ENCODE assay signal across 23 cellular contexts in the genomic region with DNA sequence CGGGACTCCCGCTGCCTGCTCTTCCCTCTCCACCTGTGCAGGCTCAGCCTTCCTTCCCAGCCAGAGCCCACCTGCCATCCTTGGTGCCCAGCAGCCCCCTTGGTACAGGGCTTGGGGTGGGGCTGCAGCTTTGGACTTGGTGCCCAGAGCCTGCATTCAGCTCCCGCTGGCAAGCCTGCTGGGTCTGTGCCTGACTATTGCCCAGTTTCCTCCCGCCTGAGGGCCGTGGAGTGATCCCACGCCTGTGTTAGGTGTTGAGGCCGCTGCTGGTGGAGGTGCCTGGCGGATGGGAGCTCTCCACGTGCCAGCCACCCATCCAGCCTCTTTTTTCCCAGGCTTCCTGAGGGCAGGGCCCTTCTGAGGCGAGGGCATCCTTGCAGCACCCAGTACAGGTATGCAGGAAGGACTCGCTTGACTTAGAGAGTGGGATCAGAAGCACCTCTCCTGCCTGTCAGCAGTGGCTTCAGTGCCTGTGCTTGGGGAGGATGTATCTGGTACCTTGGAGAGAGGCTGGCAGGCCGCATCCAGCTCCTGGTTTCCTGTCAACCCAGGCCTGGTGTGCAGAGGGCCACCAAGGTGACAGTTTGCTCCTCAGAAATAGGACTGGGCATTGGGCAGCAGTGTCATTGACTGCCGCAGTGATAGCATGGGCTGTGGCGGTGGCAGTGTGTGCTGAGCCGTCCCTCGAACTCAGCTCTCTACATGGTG. TPM values are rescaled to one million over a fixed set of nuclear protein-coding genes. Genes with fewer than 3 reads are reported as not detected.
DNase-seq lines count a peak whose midpoint lies in the region; ATAC-seq, FAIRE-seq and TF ChIP-seq lines count a peak whose summit lies in the region.
"Had no signal": no experiment of that assay in that cellular context is flagged by ENCODE, and none has a peak within 500 bp of the region (broad histone marks: within the 10 kb centered on the region; RNA-seq: fewer than 3 reads in every experiment).

No MANE protein-coding gene starts in this region.

- H3K18ac ChIP-seq in mesendoderm (ENCODE audit: low read length): no peak overlapping the region

- H3K4me3 ChIP-seq in HEK293 (ENCODE audit: low read depth, low read length) (no peak overlapping the region), GM12878 (no peak overlapping the region), HepG2 (replicated peaks in 1 of 3; ENCODE audit: insufficient read depth in 1 of 3, low read depth in 2 of 3, low read length in 3 of 3) (peak overlapping the region; percentile 10 to 67 (median 35); a peak in 3 of 6 replicates), stomach (peak overlapping the region in 1 of 4 donors; percentile 32), mesendoderm (ENCODE audit: low read length) (no peak overlapping the region)
- H3K4me3 ChIP-seq: PC-9 had no signal

- H3K27ac Mint-ChIP-seq in naive thymus-derived CD8-positive, alpha-beta T cell: peak overlapping the region in 2 of 10 donors; percentile 7 to 46
- H3K27ac Mint-ChIP-seq: activated CD8-positive, alpha-beta T cell treated with anti-CD3 and anti-CD28 coated beads for 36 hours; activated naive CD4-positive, alpha-beta T cell treated with anti-CD3 and anti-CD28 coated beads for 36 hours had no signal

- no peak overlapping the region for H3K4ac ChIP-seq in mesendoderm (ENCODE audit: low read depth, low read length)

- no peaks in the 10 kb centered on the region for H3K9me3 ChIP-seq in HEK293 (ENCODE audit: control insufficient read depth, insufficient read depth, low read depth, low read length)
- no peaks in the 10 kb centered on the region for H3K9me3 ChIP-seq in GM12878 (replicated peaks; ENCODE audit: control insufficient read depth, insufficient read depth, low read length)
- no peaks in the 10 kb centered on the region for H3K9me3 ChIP-seq in HepG2 (ENCODE audit: low read length)
- no peaks in the 10 kb centered on the region for H3K9me3 ChIP-seq in stomach
- H3K9me3 ChIP-seq: esophagus muscularis mucosa had no signal

- 48% methylated on average over 16 of the region's 16 CpGs for WGBS in GM12878 (ENCODE audit: insufficient coverage, insufficient replicate concordance, low lambda C conversion rate, missing lambda C conversion rate)
- WGBS in HepG2 (ENCODE audit: low lambda C conversion rate): 100% methylated on average over 1 of the region's 16 CpGs
- 65 to 78% (median 69%) methylated on average over 14 to 16 of the region's 16 CpGs for WGBS in stomach, 5 donors
- WGBS in mesendoderm (ENCODE audit: extremely low coverage, insufficient coverage, low lambda C conversion rate): no CpG with 5 or more reads among the region's 16 CpGs

- no peak overlapping the region for H3K23ac ChIP-seq in mesendoderm (ENCODE audit: low read length)

- H3K36me3 ChIP-seq in HEK293 (ENCODE audit: control insufficient read depth in 2 of 2, insufficient read depth in 1 of 2, low read length in 2 of 2): no peaks in the 10 kb centered on the region
- H3K36me3 ChIP-seq in GM12878 (ENCODE audit: control insufficient read depth in 2 of 2, insufficient read depth in 2 of 2, low read length in 1 of 2): no peaks in the 10 kb centered on the region; a peak in 1 of 4 replicates
- H3K36me3 ChIP-seq in HepG2 (replicated peaks in 1 of 2; ENCODE audit: control insufficient read depth in 1 of 2, insufficient read depth in 2 of 2, low read length in 2 of 2): peaks cover 0 to 3% of the 10 kb centered on the region in 2 experiments; a peak in 2 of 5 replicates
- no peaks in the 10 kb centered on the region for H3K36me3 ChIP-seq in stomach
- H3K36me3 ChIP-seq in mesendoderm (ENCODE audit: control insufficient read depth, insufficient read depth, low read length): no peaks in the 10 kb centered on the region
- H3K36me3 ChIP-seq: esophagus muscularis mucosa had no signal

- ATAC-seq in GM12878: no peak; the same call in 2 of the 3 replicates
- no peak for ATAC-seq in HepG2
- ATAC-seq in naive thymus-derived CD8-positive, alpha-beta T cell: no peak

- FAIRE-seq in GM12878 (lab: Jason Lieb, UNC): no peak
- no peak for FAIRE-seq in HepG2 (lab: Jason Lieb, UNC)
- FAIRE-seq: GM12891, H1 had no signal

- H3K79me2 ChIP-seq in GM12878 (ENCODE audit: control insufficient read depth, insufficient read depth, low read length): no peaks in the 10 kb centered on the region
- H3K79me2 ChIP-seq in HepG2 (ENCODE audit: insufficient read depth, low read length): peaks cover 99% of the 10 kb centered on the region
- peaks cover 62% of the 10 kb centered on the region for H3K79me2 ChIP-seq in mesendoderm (ENCODE audit: control insufficient read depth, insufficient read depth, low read length)

- H3K4me2 ChIP-seq in GM12878 (ENCODE audit: control insufficient read depth, insufficient read depth) (no peak overlapping the region), HepG2 (ENCODE audit: low read depth, low read length) (peak overlapping the region; percentile 82), mesendoderm (ENCODE audit: low read length) (no peak overlapping the region)
- H3K4me2 ChIP-seq: KMS-11, PC-9 had no signal

- no peaks in the 10 kb centered on the region for H3K9me3 Mint-ChIP-seq in naive thymus-derived CD8-positive, alpha-beta T cell
- H3K9me3 Mint-ChIP-seq: activated CD8-positive, alpha-beta T cell treated with anti-CD3 and anti-CD28 coated beads for 36 hours; activated naive CD4-positive, alpha-beta T cell treated with anti-CD3 and anti-CD28 coated beads for 36 hours; CD4-positive, alpha-beta memory T cell had no signal

- H3K36me3 Mint-ChIP-seq in naive thymus-derived CD8-positive, alpha-beta T cell: no peaks in the 10 kb centered on the region
- H3K36me3 Mint-ChIP-seq: CD4-positive, alpha-beta memory T cell had no signal

- no peak overlapping the region for H4K5ac ChIP-seq in mesendoderm (ENCODE audit: low read length)

- POLR2A ChIA-PET in HEK293 (lab: Yijun Ruan, JAX): no interaction called here
- POLR2A ChIA-PET in GM12878 (lab: Charles Lee): no interaction called here
- POLR2A ChIA-PET in HepG2 (lab: Yijun Ruan, JAX): interaction anchor here (1.5 kb wide), 3 partner anchors 11 to 159 kb away, joined by 3 to 7 read pairs (median 4); no protein-coding TSS in a partner anchor
- POLR2A ChIA-PET in naive thymus-derived CD8-positive, alpha-beta T cell (lab: Charles Lee): no interaction called here

- no peak overlapping the region for H3K56ac ChIP-seq in mesendoderm (ENCODE audit: low read length)

- TF ChIP-seq RAD21 in GM12878 (IDR thresholded peaks at IDR 0.05; ENCODE audit: insufficient read depth, low read depth, low read length) (no peak), HepG2 (CRISPR knock-in tag; IDR thresholded peaks at IDR 0.05) (no peak)

- DNase-seq in GM12878 (ENCODE audit: low read depth, low spot score): no peak
- no peak for DNase-seq in HepG2 (ENCODE audit: low spot score)
- DNase-seq in stomach: no peak
- DNase-seq in naive thymus-derived CD8-positive, alpha-beta T cell: no peak
- DNase-seq in mesendoderm: no peak
- DNase-seq in activated effector memory CD4-positive, alpha-beta T cell treated with Interleukin-2 at 50 U/mL for 16 hours: no peak
- no peak for DNase-seq in head of caudate nucleus
- DNase-seq: activated CD4-positive, CD25-positive, alpha-beta regulatory T cell; activated CD8-positive, alpha-beta T cell treated with anti-CD3 and anti-CD28 coated beads for 36 hours; activated naive CD4-positive, alpha-beta T cell treated with anti-CD3 and anti-CD28 coated beads for 36 hours; anterior cingulate cortex; cerebellar nuclear complex; DMS53; effector CD8-positive, alpha-beta T cell; MV-4-11; NCI-H2029; PC-9 had no signal

- H3K4me3 Mint-ChIP-seq in naive thymus-derived CD8-positive, alpha-beta T cell: no peak overlapping the region
- H3K4me3 Mint-ChIP-seq: activated CD8-positive, alpha-beta T cell treated with anti-CD3 and anti-CD28 coated beads for 36 hours; activated naive CD4-positive, alpha-beta T cell treated with anti-CD3 and anti-CD28 coated beads for 36 hours; CD4-positive, alpha-beta memory T cell had no signal

- no peak overlapping the region for H3K9ac ChIP-seq in GM12878 (ENCODE audit: control insufficient read depth, insufficient read depth, low read length)
- H3K9ac ChIP-seq in HepG2 (ENCODE audit: insufficient read depth, low read depth, low read length): peak overlapping the region; percentile 10; the same call in 1 of the 2 replicates
- no peak overlapping the region for H3K9ac ChIP-seq in mesendoderm (ENCODE audit: low read length)
- H3K9ac ChIP-seq: KMS-11 had no signal

- no peak overlapping the region for H2BK15ac ChIP-seq in mesendoderm (replicated peaks; ENCODE audit: low read depth)

- H3K27ac ChIP-seq in HEK293 (ENCODE audit: extremely low read depth, low read depth, low read length) (no peak overlapping the region), GM12878 (ENCODE audit: control insufficient read depth, insufficient read depth) (no peak overlapping the region), HepG2 (ENCODE audit: extremely low read length, insufficient read depth, low read length) (peak overlapping the region; percentile 74), stomach (peak overlapping the region in 3 of 5 donors; percentile 50 to 63 (median 62)), mesendoderm (ENCODE audit: low read depth, low read length) (no peak overlapping the region)
- H3K27ac ChIP-seq: KMS-11, PC-9 had no signal

- TF ChIP-seq CTCF in HEK293 (tag by site-specific recombination; IDR thresholded peaks at IDR 0.05) (no peak), GM12878 (IDR thresholded peaks at IDR 0.05 in 2 of 3, conservative IDR thresholded peaks at IDR 0.05 in 1 of 3; ENCODE audit: control insufficient read depth in 2 of 3, extremely low read depth in 1 of 3, insufficient read depth in 1 of 3, low read depth in 3 of 3, low read length in 3 of 3) (no peak), HepG2 (CRISPR knock-in tag; IDR thresholded peaks at IDR 0.05) (no peak), stomach (IDR thresholded peaks at IDR 0.05) (no peak)

- in situ Hi-C loops in GM12878 (cut with MboI) (no loop called here), HepG2 (cut with HindIII; ENCODE audit: extremely low pct_ligation_motif_present, low pct_unique_long_range_greater_than_20kb) (loop anchor here (10.0 kb wide), 1 partner anchor 269 kb away; a partner anchor contains a TSS)

- SMC1A ChIA-PET in GM12878 (lab: Charles Lee; ENCODE audit: uncharacterized antibody, unreplicated experiment): no interaction called here

- no peak overlapping the region for H2BK120ac ChIP-seq in mesendoderm (ENCODE audit: low read depth, low read length)

- H3K4me1 Mint-ChIP-seq in naive thymus-derived CD8-positive, alpha-beta T cell: peaks cover 0 to 11% (median 5%) of the 10 kb centered on the region in 4 donors

- no TSS peak for BruUV-seq in GM12878 (replicated peaks; lab: Mats Ljungman, UMichigan)
- BruUV-seq in HepG2 (replicated peaks; lab: Mats Ljungman, UMichigan): no TSS peak

- H3K79me1 ChIP-seq in mesendoderm (ENCODE audit: low read length): peaks cover 36% of the 10 kb centered on the region

- RAD21 ChIA-PET in GM12878 (lab: Charles Lee; ENCODE audit: unreplicated experiment): no interaction called here

- H3K4me1 ChIP-seq in HEK293 (ENCODE audit: control insufficient read depth, insufficient read depth, low read length) (no peaks in the 10 kb centered on the region), GM12878 (ENCODE audit: control insufficient read depth, insufficient read depth, low read length) (no peaks in the 10 kb centered on the region), HepG2 (ENCODE audit: insufficient read depth, low read length) (peaks cover 100% of the 10 kb centered on the region), stomach (peaks cover 92 to 100% (median 99%) of the 10 kb centered on the region in 4 donors), mesendoderm (ENCODE audit: control insufficient read depth, low read depth, low read length) (no peaks in the 10 kb centered on the region)

- H2AFZ ChIP-seq in GM12878 (ENCODE audit: control insufficient read depth, low read depth, low read length) (no peak overlapping the region), HepG2 (ENCODE audit: low read length) (no peak overlapping the region)
- H2AFZ ChIP-seq: PC-9 had no signal

- no peak overlapping the region for H4K8ac ChIP-seq in mesendoderm (ENCODE audit: low read depth, low read length)

- H4K20me1 ChIP-seq in GM12878 (ENCODE audit: control insufficient read depth, insufficient read depth) (no peaks in the 10 kb centered on the region), HepG2 (ENCODE audit: insufficient read depth, low read length) (peaks cover 83% of the 10 kb centered on the region)

- H3K27me3 Mint-ChIP-seq in naive thymus-derived CD8-positive, alpha-beta T cell: no peaks in the 10 kb centered on the region
- H3K27me3 Mint-ChIP-seq: activated CD8-positive, alpha-beta T cell treated with anti-CD3 and anti-CD28 coated beads for 36 hours; CD4-positive, alpha-beta memory T cell had no signal

- H2BK5ac ChIP-seq in mesendoderm (ENCODE audit: low read length): no peak overlapping the region

- no peak for TF ChIP-seq POLR2A in GM12878 (IDR thresholded peaks at IDR 0.05; ENCODE audit: low read depth, low read length)
- TF ChIP-seq POLR2A in HepG2 (IDR thresholded peaks at IDR 0.05; ENCODE audit: insufficient read depth in 1 of 2, low read depth in 2 of 2, low read length in 2 of 2): no peak
- TF ChIP-seq POLR2A in stomach (IDR thresholded peaks at IDR 0.05): no peak

- no peak overlapping the region for H2AK5ac ChIP-seq in mesendoderm (ENCODE audit: low read length)

- CTCF ChIA-PET in HEK293 (lab: Yijun Ruan, JAX): interaction anchor here (0.6 kb wide), 1 partner anchor 519 kb away, joined by 3 read pairs; no protein-coding TSS in a partner anchor
- CTCF ChIA-PET in GM12878 (lab: Yijun Ruan, JAX): no interaction called here
- CTCF ChIA-PET in HepG2 (lab: Yijun Ruan, JAX; ENCODE audit: low intra/inter-chr PET ratio, low total read pairs): no interaction called here

- H3K27me3 ChIP-seq in GM12878 (replicated peaks in 1 of 2; ENCODE audit: control insufficient read depth in 2 of 2, insufficient read depth in 2 of 2, low read length in 1 of 2) (no peaks in the 10 kb centered on the region; a peak in 1 of 4 replicates), HepG2 (ENCODE audit: control insufficient read depth in 1 of 2, insufficient read depth in 2 of 2, low read length in 2 of 2) (no peaks in the 10 kb centered on the region), stomach (no peaks in the 10 kb centered on the region), mesendoderm (ENCODE audit: insufficient read depth, low read length, poor library complexity) (no peaks in the 10 kb centered on the region)
- H3K27me3 ChIP-seq: esophagus muscularis mucosa had no signal

- intact Hi-C loops in GM12878 (cut with micrococcal nuclease; ENCODE audit: unreplicated experiment) (no loop called here), HepG2 (cut with micrococcal nuclease; ENCODE audit: unreplicated experiment) (loop anchor here (2.0 kb wide), 1 partner anchor 101 kb away; no protein-coding TSS in a partner anchor), stomach (cut with DNase I; ENCODE audit: low total_unique reads) (loop anchor here (10.0 kb wide), 2 partner anchors 101 to 159 kb away; no protein-coding TSS in a partner anchor), head of caudate nucleus (cut with DNase I) (no loop called here)

- TF ChIP-seq EP300 in GM12878 (IDR thresholded peaks at IDR 0.05; ENCODE audit: borderline replicate concordance in 1 of 2, control insufficient read depth in 1 of 2, low read depth in 2 of 2, low read length in 2 of 2) (no peak), HepG2 (IDR thresholded peaks at IDR 0.05; ENCODE audit: low read depth in 2 of 2, low read length in 2 of 2) (no peak), HepG2 (CRISPR knock-in tag; IDR thresholded peaks at IDR 0.05; ENCODE audit: borderline replicate concordance) (no peak), stomach (IDR thresholded peaks at IDR 0.05) (no peak)

RNA-seq across cellular contexts. Expression of a gene that starts 7.8 kb away (rescaled TPM):
- 23.7 and 25.5 TPM in 2 replicates for total RNA-seq in GM12878 (2013; cell fraction: nucleolus; rRNA removed)
- total RNA-seq in GM12878 (2014; rRNA removed) (12.3 and 14.3 TPM in 2 replicates), GM12878 (2014; rRNA removed; fragmentation: Illumina TruSeq; extraction: Trizol) (2.9 and 3.4 TPM in 2 replicates), GM12878 (2021) (32.1 and 36.8 TPM in 2 replicates), HepG2 (2016; rRNA removed; fragmentation: Illumina TruSeq; extraction: Trizol) (19.2 and 29.2 TPM in 2 replicates), stomach (10 to 100 TPM; 14.0 to 68.4 (median 35.9) TPM)
- polyA plus RNA-seq in GM12878 (2011; ENCODE audit: low read depth): 7.1 TPM
- polyA plus RNA-seq in GM12878 (2011; rRNA removed) (3.7 and 8.0 TPM in 2 replicates), GM12878 (2014; fragmentation: Illumina TruSeq; extraction: Trizol) (1.1 and 4.2 TPM in 2 replicates), GM12878 (2014; fragmentation: Nextera tagmentation; extraction: Ambion mirVana) (1 to 10 TPM in 1 of 2 experiments, under 1 TPM in 1; 0.89 to 2.9 TPM), GM12878 (2014; rRNA removed) (18.5 TPM in 2 replicates), GM12878 (2016; fragmentation: Nextera tagmentation; extraction: Ambion mirVana) (10 to 100 TPM; 24.1 to 28.3 TPM), HepG2 (2011; rRNA removed) (18.9 and 23.8 TPM in 2 replicates), stomach (10 to 100 TPM; 17.4 to 34.1 (median 24.4) TPM)
- polyA plus RNA-seq in GM12878 (2011; cell fraction: cytosol; rRNA removed): 17.2 and 20.7 TPM in 2 replicates
- 28.6 and 32.8 TPM in 2 replicates for polyA plus RNA-seq in GM12878 (2011; cell fraction: nucleus; rRNA removed)
- 19.3 and 28.5 TPM in 2 replicates for polyA plus RNA-seq in GM12878 (2012)
- 7.2 and 23.3 TPM in 2 replicates for polyA minus RNA-seq in GM12878 (2011; rRNA and poly(A)+ RNA removed)
- polyA minus RNA-seq in GM12878 (2011; cell fraction: cytosol; rRNA and poly(A)+ RNA removed): 12.4 and 14.7 TPM in 2 replicates
- 11.0 and 14.4 TPM in 2 replicates for polyA minus RNA-seq in GM12878 (2011; cell fraction: nucleus; rRNA and poly(A)+ RNA removed)
- 24.1 and 24.5 TPM in 2 replicates for total RNA-seq in HepG2 (2016; cell fraction: cytosol; rRNA removed; fragmentation: Illumina TruSeq; extraction: Trizol; ENCODE audit: low read depth)
- 16.2 and 29.2 TPM in 2 replicates for total RNA-seq in HepG2 (2016; cell fraction: insoluble cytoplasmic fraction; rRNA removed; fragmentation: Illumina TruSeq; extraction: Trizol)
- total RNA-seq in HepG2 (2016; cell fraction: membrane; rRNA removed; fragmentation: Illumina TruSeq; extraction: Trizol): 50.6 and 51.0 TPM in 2 replicates
- 14.5 and 14.9 TPM in 2 replicates for total RNA-seq in HepG2 (2016; cell fraction: nucleus; rRNA removed; fragmentation: Illumina TruSeq; extraction: Trizol)
- polyA plus RNA-seq in HepG2 (2011; cell fraction: cytosol; rRNA removed): 20.3 and 28.6 TPM in 2 replicates
- 25.5 and 28.6 TPM in 2 replicates for polyA plus RNA-seq in HepG2 (2011; cell fraction: nucleus; rRNA removed)
- polyA plus RNA-seq in HepG2 (2012): 42.6 and 48.4 TPM in 2 replicates
- 68.3 and 74.3 TPM in 2 replicates for polyA plus RNA-seq in HepG2 (2016; cell fraction: cytosol; fragmentation: Illumina TruSeq; extraction: Trizol; ENCODE audit: low read depth)
- polyA plus RNA-seq in HepG2 (2016; cell fraction: insoluble cytoplasmic fraction; fragmentation: Illumina TruSeq; extraction: Trizol; ENCODE audit: low read depth): 28.2 and 39.1 TPM in 2 replicates
- 81.0 and 95.6 TPM in 2 replicates for polyA plus RNA-seq in HepG2 (2016; cell fraction: membrane; fragmentation: Illumina TruSeq; extraction: Trizol; ENCODE audit: low read depth)
- polyA plus RNA-seq in HepG2 (2016; cell fraction: nucleus; fragmentation: Illumina TruSeq; extraction: Trizol; ENCODE audit: insufficient read depth, low read depth): 27.8 and 30.7 TPM in 2 replicates
- polyA minus RNA-seq in HepG2 (2011; rRNA and poly(A)+ RNA removed; ENCODE audit: low replicate concordance): 26.4 and 69.1 TPM in 2 replicates
- 27.2 and 30.5 TPM in 2 replicates for polyA minus RNA-seq in HepG2 (2011; cell fraction: cytosol; rRNA and poly(A)+ RNA removed)
- 13.6 and 15.8 TPM in 2 replicates for polyA minus RNA-seq in HepG2 (2011; cell fraction: nucleus; rRNA and poly(A)+ RNA removed)
- 1 to 10 TPM; 5.3 to 5.6 TPM for total RNA-seq in naive thymus-derived CD8-positive, alpha-beta T cell
- under 1 TPM; 0.18 to 0.75 (median 0.27) TPM for polyA plus RNA-seq in naive thymus-derived CD8-positive, alpha-beta T cell
- polyA plus RNA-seq in mesendoderm (2013, experiment 1 of 2): 16.4 TPM
- polyA plus RNA-seq in mesendoderm (2013, experiment 2 of 2): 16.9 TPM

Comparison
In these comparisons a context has a peak if more than half of its experiments do, and no peak if none do; other contexts are left out.
1. H3K27ac ChIP-seq: peak in HepG2 (single experiment) and stomach (3 of 5); none in HEK293 (single experiment), GM12878 (single experiment) and mesendoderm (single experiment).
2. H3K4me3 ChIP-seq: peak in HepG2 (3 of 3); none in HEK293 (single experiment), GM12878 (single experiment) and mesendoderm (single experiment).
3. intact Hi-C loops: an anchor here in HepG2 (2.0 kb wide) and stomach (10.0 kb wide); none called in GM12878 and head of caudate nucleus.